Comparison of ENCODE assay signal across 28 cellular contexts in the genomic region with DNA sequence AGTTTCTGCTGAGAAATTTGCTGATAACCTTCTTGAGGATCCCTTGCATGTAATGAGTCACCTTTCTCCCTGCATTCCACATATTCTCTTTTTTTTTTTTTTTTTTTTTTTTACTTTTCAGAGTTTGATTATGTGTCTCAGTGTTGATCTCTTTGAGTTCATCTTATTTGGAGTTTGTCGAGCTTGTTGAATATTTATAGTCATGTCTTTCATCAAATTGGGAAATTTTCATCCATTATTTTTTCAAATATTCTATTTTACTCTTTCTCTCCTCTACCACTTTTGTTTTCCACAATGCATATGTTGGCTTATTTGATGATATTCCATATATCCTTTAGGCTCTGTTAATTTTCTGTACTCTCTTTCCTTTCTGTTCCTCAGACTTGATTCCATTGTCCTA.
"Had no signal": no experiment of that assay in that cellular context is flagged by ENCODE, and none has a peak within 500 bp of the region (broad histone marks: within the 10 kb centered on the region; RNA-seq: fewer than 3 reads in every experiment).

No MANE protein-coding gene starts in this region.

- DNase-seq: hypothalamus; immature natural killer cell; kidney; left colon; left lung; lower lobe of right lung; mammary epithelial cell; mesendoderm; mucosa of descending colon; naive thymus-derived CD4-positive, alpha-beta T cell; nucleus accumbens; pancreas; posterior cingulate gyrus; retina; right cardiac atrium; spleen; stimulated activated CD4-positive, alpha-beta T cell treated with anti-CD3 and anti-CD28 coated beads, Interleukin-4, amount 100 ng/mL, for 24 hours; stimulated activated naive CD4-positive, alpha-beta T cell; tibial artery; trophoblast cell; upper lobe of right lung; uterus had no signal

- H3K27ac ChIP-seq: left lung, lower lobe of right lung, pancreas, prostate gland, skin epidermis, spleen, suprapubic skin, thoracic aorta, tibial artery, upper lobe of right lung, uterus had no signal

- H3K27me3 ChIP-seq: left lung, pancreas, spleen, suprapubic skin, tibial artery, upper lobe of right lung, uterus had no signal

- H3K36me3 ChIP-seq: left lung, lower lobe of right lung, pancreas, prostate gland, spleen, suprapubic skin, thoracic aorta, tibial artery, upper lobe of right lung, uterus had no signal

- H3K9me3 ChIP-seq: left lung, lower lobe of right lung, mucosa of descending colon, pancreas, prostate gland, spleen, suprapubic skin, thoracic aorta, tibial artery, upper lobe of right lung, uterus had no signal

- ATAC-seq: left colon; left lung; lower lobe of right lung; mucosa of descending colon; naive thymus-derived CD4-positive, alpha-beta T cell; pancreas; right cardiac atrium; sciatic nerve; stimulated activated effector memory CD8-positive, alpha-beta T cell treated with anti-CD3 and anti-CD28 coated beads, Interleukin-12 subunit alpha, Interleukin-12 subunit beta, amount 100 ng/mL, for 72 hours; upper lobe of right lung had no signal

- H3K4me1 ChIP-seq: left lung, lower lobe of right lung, pancreas, prostate gland, spleen, suprapubic skin, tibial artery, upper lobe of right lung, uterus had no signal

- H3K4me3 ChIP-seq: left lung, lower lobe of right lung, mucosa of descending colon, pancreas, prostate gland, skin epidermis, spleen, suprapubic skin, thoracic aorta, tibial artery, upper lobe of right lung, uterus had no signal

- FAIRE-seq: kidney, pancreas had no signal
